1 cellular context compared by ENCODE assay signal in genomic region chr7:25118048-25118753, GRCh38.
TF ChIP-seq lines count a peak whose summit lies in the region.

No MANE protein-coding gene starts in this region.

TF ChIP-seq in GM12878, 131 proteins besides CTCF, POLR2A, EP300 and RAD21 (continued from another document):
- TF ChIP-seq, protein P1, sequence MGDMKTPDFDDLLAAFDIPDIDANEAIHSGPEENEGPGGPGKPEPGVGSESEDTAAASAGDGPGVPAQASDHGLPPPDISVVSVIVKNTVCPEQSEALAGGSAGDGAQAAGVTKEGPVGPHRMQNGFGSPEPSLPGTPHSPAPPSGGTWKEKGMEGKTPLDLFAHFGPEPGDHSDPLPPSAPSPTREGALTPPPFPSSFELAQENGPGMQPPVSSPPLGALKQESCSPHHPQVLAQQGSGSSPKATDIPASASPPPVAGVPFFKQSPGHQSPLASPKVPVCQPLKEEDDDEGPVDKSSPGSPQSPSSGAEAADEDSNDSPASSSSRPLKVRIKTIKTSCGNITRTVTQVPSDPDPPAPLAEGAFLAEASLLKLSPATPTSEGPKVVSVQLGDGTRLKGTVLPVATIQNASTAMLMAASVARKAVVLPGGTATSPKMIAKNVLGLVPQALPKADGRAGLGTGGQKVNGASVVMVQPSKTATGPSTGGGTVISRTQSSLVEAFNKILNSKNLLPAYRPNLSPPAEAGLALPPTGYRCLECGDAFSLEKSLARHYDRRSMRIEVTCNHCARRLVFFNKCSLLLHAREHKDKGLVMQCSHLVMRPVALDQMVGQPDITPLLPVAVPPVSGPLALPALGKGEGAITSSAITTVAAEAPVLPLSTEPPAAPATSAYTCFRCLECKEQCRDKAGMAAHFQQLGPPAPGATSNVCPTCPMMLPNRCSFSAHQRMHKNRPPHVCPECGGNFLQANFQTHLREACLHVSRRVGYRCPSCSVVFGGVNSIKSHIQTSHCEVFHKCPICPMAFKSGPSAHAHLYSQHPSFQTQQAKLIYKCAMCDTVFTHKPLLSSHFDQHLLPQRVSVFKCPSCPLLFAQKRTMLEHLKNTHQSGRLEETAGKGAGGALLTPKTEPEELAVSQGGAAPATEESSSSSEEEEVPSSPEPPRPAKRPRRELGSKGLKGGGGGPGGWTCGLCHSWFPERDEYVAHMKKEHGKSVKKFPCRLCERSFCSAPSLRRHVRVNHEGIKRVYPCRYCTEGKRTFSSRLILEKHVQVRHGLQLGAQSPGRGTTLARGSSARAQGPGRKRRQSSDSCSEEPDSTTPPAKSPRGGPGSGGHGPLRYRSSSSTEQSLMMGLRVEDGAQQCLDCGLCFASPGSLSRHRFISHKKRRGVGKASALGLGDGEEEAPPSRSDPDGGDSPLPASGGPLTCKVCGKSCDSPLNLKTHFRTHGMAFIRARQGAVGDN (IDR thresholded peaks at IDR 0.05) = peak; percentile 46; the same call in 1 of the 2 replicates
- TF ChIP-seq POLR2AphosphoS2 (IDR thresholded peaks at IDR 0.05; ENCODE audit: low read depth, low read length) (no peak), HCFC1 (IDR thresholded peaks at IDR 0.05; ENCODE audit: low read length) (no peak), HSF1 (IDR thresholded peaks at IDR 0.05; ENCODE audit: low read depth, low read length) (no peak), MTA3 (IDR thresholded peaks at IDR 0.05; ENCODE audit: borderline replicate concordance, low read length) (no peak), SMARCA5 (IDR thresholded peaks at IDR 0.05) (no peak; the same call in none of the 2 replicates)
TF ChIP-seq in GM12878: peak in this region for 18.
